In genomic region chr6:37207903-37208456, GRCh38 we compare ENCODE assay signal across 1 cellular context.
A peak's percentile ranks its signal among the peaks of the same experiment; 100 is the strongest.
TF ChIP-seq lines count a peak whose summit lies in the region.

No MANE protein-coding gene starts in this region.

TF ChIP-seq in HepG2, 621 proteins besides CTCF, POLR2A, EP300 and RAD21 (continues in another document):
- TF ChIP-seq LRRFIP1 (CRISPR knock-in tag; conservative IDR thresholded peaks at IDR 0.05) (no peak), ZNF530 (CRISPR knock-in tag; IDR thresholded peaks at IDR 0.05; ENCODE audit: low read depth) (no peak), ZNF737 (CRISPR knock-in tag; IDR thresholded peaks at IDR 0.05; ENCODE audit: borderline replicate concordance) (no peak), BORCS8-MEF2B (CRISPR knock-in tag; IDR thresholded peaks at IDR 0.05) (0 out of 2 replicates have a peak, but pooled peaks have one; percentile 49), RBM22 (optimal IDR thresholded peaks at IDR 0.05; ENCODE audit: low read length) (no peak), FOXA3 (CRISPR knock-in tag; IDR thresholded peaks at IDR 0.05) (peak; percentile 64), ZNF136 (CRISPR knock-in tag; IDR thresholded peaks at IDR 0.05; ENCODE audit: low read depth) (0 out of 2 replicates have a peak, but pooled peaks have one; percentile 11), IKZF1 (IDR thresholded peaks at IDR 0.05) (no peak), TMF1 (CRISPR knock-in tag; IDR thresholded peaks at IDR 0.05; ENCODE audit: low read depth) (no peak), SIX4 (CRISPR knock-in tag; IDR thresholded peaks at IDR 0.05) (0 out of 2 replicates have a peak, but pooled peaks have one; percentile 34), ZNF749 (CRISPR knock-in tag; IDR thresholded peaks at IDR 0.05; ENCODE audit: borderline replicate concordance) (no peak), ZSCAN29 (CRISPR knock-in tag; conservative IDR thresholded peaks at IDR 0.05) (no peak), GPBP1L1 (CRISPR knock-in tag; IDR thresholded peaks at IDR 0.05) (no peak), ZNF569 (CRISPR knock-in tag; IDR thresholded peaks at IDR 0.05; ENCODE audit: borderline replicate concordance) (no peak), BRCA1 (CRISPR knock-in tag; IDR thresholded peaks at IDR 0.05) (no peak), MLX (CRISPR knock-in tag; IDR thresholded peaks at IDR 0.05) (no peak), PHF5A (CRISPR knock-in tag; IDR thresholded peaks at IDR 0.05; ENCODE audit: low read depth, unreplicated experiment) (no peak), ZNF674 (CRISPR knock-in tag; IDR thresholded peaks at IDR 0.05; ENCODE audit: low read depth) (no peak), TOPORS (CRISPR knock-in tag; IDR thresholded peaks at IDR 0.05) (no peak), ZNF570 (CRISPR knock-in tag; IDR thresholded peaks at IDR 0.05; ENCODE audit: borderline replicate concordance) (no peak), KDM5A (IDR thresholded peaks at IDR 0.05; ENCODE audit: borderline replicate concordance, low read length) (no peak), IKZF4 (CRISPR knock-in tag; IDR thresholded peaks at IDR 0.05; ENCODE audit: borderline replicate concordance, low read depth, not compliant biosample characterization) (no peak), TIGD3 (CRISPR knock-in tag; IDR thresholded peaks at IDR 0.05; ENCODE audit: borderline replicate concordance) (no peak), ZNF10 (CRISPR knock-in tag; IDR thresholded peaks at IDR 0.05; ENCODE audit: borderline replicate concordance, low read depth) (no peak), RFX5 (IDR thresholded peaks at IDR 0.05; ENCODE audit: low read depth, low read length) (no peak), NR2C2 (CRISPR knock-in tag; IDR thresholded peaks at IDR 0.05; ENCODE audit: borderline replicate concordance) (no peak), ZNF576 (CRISPR knock-in tag; IDR thresholded peaks at IDR 0.05) (no peak), CCAR2 (optimal IDR thresholded peaks at IDR 0.05; ENCODE audit: low read depth, low read length) (no peak), SMAD3 (CRISPR knock-in tag; IDR thresholded peaks at IDR 0.05) (peak; percentile 67; the same call in 1 of the 2 replicates), MYC (CRISPR knock-in tag; IDR thresholded peaks at IDR 0.05; ENCODE audit: borderline replicate concordance) (peak; percentile 35; the same call in 1 of the 2 replicates), ZNF263 (CRISPR knock-in tag; IDR thresholded peaks at IDR 0.05) (peak; percentile 88), ZNF619 (CRISPR knock-in tag; IDR thresholded peaks at IDR 0.05) (peak; percentile 76; the same call in 1 of the 2 replicates), ZNF550 (CRISPR knock-in tag; IDR thresholded peaks at IDR 0.05; ENCODE audit: borderline replicate concordance) (no peak), ELF3 (CRISPR knock-in tag; IDR thresholded peaks at IDR 0.05) (peak; percentile 48; the same call in 1 of the 2 replicates), NCOA5 (CRISPR knock-in tag; IDR thresholded peaks at IDR 0.05) (no peak), SIX1 (CRISPR knock-in tag; IDR thresholded peaks at IDR 0.05; ENCODE audit: borderline replicate concordance) (peak; percentile 55; the same call in 1 of the 2 replicates), PATZ1 (CRISPR knock-in tag; IDR thresholded peaks at IDR 0.05) (no peak), SP4 (CRISPR knock-in tag; IDR thresholded peaks at IDR 0.05) (0 out of 2 replicates have a peak, but pooled peaks have one; percentile 4), ZBTB21 (CRISPR knock-in tag; IDR thresholded peaks at IDR 0.05) (no peak), RNF2 (conservative IDR thresholded peaks at IDR 0.05; ENCODE audit: low read depth) (no peak), ZNF777 (CRISPR knock-in tag; IDR thresholded peaks at IDR 0.05) (no peak), ZSCAN30 (CRISPR knock-in tag; IDR thresholded peaks at IDR 0.05) (no peak), NFKBIZ (CRISPR knock-in tag; IDR thresholded peaks at IDR 0.05) (no peak), FOXM1 (CRISPR knock-in tag; IDR thresholded peaks at IDR 0.05) (no peak), RXRA (CRISPR knock-in tag; IDR thresholded peaks at IDR 0.05) (peak; percentile 24; the same call in 1 of the 2 replicates), ETV5 (CRISPR knock-in tag; IDR thresholded peaks at IDR 0.05; ENCODE audit: borderline replicate concordance) (no peak), ZNF142 (CRISPR knock-in tag; IDR thresholded peaks at IDR 0.05) (no peak), ZNF580 (CRISPR knock-in tag; IDR thresholded peaks at IDR 0.05; ENCODE audit: borderline replicate concordance, low read depth) (peak; percentile 77; the same call in 1 of the 2 replicates), ZFP36L1 (CRISPR knock-in tag; IDR thresholded peaks at IDR 0.05) (no peak), PBX2 (CRISPR knock-in tag; IDR thresholded peaks at IDR 0.05) (no peak), ZNF850 (CRISPR knock-in tag; conservative IDR thresholded peaks at IDR 0.05) (no peak), HIC2 (CRISPR knock-in tag; IDR thresholded peaks at IDR 0.05; ENCODE audit: low read depth) (no peak)
